Comparison of ENCODE assay signal across 1 cellular context in the genomic region with DNA sequence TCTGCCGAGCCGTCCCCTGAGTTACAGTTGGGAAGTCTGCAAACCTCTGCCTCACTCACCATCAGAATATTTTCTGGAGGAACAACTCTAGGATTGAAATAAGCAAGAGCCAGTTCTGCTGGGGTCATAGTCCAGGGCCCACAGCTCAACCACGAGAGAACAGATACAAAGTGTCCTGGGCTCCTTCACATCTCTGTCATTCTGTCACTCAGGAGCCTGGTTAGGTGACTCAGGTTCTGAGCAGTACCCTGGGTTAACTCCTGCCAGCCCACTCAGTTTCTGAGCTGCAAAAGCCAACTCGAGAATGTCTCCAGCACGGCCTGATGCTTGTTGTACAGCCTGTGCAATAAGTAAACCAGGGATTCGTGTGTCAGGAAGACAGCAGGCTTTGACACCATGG.
TF ChIP-seq lines count a peak whose summit lies in the region.

No MANE protein-coding gene starts in this region.

TF ChIP-seq in GM23338, 12 proteins besides CTCF, POLR2A, EP300 and RAD21 (continued from another document):
- TF ChIP-seq, protein P1, sequence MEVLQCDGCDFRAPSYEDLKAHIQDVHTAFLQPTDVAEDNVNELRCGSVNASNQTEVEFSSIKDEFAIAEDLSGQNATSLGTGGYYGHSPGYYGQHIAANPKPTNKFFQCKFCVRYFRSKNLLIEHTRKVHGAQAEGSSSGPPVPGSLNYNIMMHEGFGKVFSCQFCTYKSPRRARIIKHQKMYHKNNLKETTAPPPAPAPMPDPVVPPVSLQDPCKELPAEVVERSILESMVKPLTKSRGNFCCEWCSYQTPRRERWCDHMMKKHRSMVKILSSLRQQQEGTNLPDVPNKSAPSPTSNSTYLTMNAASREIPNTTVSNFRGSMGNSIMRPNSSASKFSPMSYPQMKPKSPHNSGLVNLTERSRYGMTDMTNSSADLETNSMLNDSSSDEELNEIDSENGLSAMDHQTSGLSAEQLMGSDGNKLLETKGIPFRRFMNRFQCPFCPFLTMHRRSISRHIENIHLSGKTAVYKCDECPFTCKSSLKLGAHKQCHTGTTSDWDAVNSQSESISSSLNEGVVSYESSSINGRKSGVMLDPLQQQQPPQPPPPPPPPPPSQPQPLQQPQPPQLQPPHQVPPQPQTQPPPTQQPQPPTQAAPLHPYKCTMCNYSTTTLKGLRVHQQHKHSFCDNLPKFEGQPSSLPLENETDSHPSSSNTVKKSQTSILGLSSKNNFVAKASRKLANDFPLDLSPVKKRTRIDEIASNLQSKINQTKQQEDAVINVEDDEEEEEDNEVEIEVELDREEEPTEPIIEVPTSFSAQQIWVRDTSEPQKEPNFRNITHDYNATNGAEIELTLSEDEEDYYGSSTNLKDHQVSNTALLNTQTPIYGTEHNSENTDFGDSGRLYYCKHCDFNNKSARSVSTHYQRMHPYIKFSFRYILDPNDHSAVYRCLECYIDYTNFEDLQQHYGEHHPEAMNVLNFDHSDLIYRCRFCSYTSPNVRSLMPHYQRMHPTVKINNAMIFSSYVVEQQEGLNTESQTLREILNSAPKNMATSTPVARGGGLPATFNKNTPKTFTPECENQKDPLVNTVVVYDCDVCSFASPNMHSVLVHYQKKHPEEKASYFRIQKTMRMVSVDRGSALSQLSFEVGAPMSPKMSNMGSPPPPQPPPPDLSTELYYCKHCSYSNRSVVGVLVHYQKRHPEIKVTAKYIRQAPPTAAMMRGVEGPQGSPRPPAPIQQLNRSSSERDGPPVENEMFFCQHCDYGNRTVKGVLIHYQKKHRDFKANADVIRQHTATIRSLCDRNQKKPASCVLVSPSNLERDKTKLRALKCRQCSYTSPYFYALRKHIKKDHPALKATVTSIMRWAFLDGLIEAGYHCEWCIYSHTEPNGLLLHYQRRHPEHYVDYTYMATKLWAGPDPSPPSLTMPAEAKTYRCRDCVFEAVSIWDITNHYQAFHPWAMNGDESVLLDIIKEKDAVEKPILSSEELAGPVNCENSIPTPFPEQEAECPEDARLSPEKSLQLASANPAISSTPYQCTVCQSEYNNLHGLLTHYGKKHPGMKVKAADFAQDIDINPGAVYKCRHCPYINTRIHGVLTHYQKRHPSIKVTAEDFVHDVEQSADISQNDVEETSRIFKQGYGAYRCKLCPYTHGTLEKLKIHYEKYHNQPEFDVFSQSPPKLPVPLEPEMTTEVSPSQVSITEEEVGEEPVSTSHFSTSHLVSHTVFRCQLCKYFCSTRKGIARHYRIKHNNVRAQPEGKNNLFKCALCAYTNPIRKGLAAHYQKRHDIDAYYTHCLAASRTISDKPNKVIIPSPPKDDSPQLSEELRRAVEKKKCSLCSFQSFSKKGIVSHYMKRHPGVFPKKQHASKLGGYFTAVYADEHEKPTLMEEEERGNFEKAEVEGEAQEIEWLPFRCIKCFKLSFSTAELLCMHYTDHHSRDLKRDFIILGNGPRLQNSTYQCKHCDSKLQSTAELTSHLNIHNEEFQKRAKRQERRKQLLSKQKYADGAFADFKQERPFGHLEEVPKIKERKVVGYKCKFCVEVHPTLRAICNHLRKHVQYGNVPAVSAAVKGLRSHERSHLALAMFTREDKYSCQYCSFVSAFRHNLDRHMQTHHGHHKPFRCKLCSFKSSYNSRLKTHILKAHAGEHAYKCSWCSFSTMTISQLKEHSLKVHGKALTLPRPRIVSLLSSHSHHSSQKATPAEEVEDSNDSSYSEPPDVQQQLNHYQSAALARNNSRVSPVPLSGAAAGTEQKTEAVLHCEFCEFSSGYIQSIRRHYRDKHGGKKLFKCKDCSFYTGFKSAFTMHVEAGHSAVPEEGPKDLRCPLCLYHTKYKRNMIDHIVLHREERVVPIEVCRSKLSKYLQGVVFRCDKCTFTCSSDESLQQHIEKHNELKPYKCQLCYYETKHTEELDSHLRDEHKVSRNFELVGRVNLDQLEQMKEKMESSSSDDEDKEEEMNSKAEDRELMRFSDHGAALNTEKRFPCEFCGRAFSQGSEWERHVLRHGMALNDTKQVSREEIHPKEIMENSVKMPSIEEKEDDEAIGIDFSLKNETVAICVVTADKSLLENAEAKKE (CRISPR knock-in tag; IDR thresholded peaks at IDR 0.05), result no peak
- TF ChIP-seq JUNB (IDR thresholded peaks at IDR 0.05; ENCODE audit: unreplicated experiment) (no peak), NANOG (IDR thresholded peaks at IDR 0.05; ENCODE audit: borderline replicate concordance) (no peak)
- TF ChIP-seq, protein P2, sequence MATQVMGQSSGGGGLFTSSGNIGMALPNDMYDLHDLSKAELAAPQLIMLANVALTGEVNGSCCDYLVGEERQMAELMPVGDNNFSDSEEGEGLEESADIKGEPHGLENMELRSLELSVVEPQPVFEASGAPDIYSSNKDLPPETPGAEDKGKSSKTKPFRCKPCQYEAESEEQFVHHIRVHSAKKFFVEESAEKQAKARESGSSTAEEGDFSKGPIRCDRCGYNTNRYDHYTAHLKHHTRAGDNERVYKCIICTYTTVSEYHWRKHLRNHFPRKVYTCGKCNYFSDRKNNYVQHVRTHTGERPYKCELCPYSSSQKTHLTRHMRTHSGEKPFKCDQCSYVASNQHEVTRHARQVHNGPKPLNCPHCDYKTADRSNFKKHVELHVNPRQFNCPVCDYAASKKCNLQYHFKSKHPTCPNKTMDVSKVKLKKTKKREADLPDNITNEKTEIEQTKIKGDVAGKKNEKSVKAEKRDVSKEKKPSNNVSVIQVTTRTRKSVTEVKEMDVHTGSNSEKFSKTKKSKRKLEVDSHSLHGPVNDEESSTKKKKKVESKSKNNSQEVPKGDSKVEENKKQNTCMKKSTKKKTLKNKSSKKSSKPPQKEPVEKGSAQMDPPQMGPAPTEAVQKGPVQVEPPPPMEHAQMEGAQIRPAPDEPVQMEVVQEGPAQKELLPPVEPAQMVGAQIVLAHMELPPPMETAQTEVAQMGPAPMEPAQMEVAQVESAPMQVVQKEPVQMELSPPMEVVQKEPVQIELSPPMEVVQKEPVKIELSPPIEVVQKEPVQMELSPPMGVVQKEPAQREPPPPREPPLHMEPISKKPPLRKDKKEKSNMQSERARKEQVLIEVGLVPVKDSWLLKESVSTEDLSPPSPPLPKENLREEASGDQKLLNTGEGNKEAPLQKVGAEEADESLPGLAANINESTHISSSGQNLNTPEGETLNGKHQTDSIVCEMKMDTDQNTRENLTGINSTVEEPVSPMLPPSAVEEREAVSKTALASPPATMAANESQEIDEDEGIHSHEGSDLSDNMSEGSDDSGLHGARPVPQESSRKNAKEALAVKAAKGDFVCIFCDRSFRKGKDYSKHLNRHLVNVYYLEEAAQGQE (IDR thresholded peaks at IDR 0.05; ENCODE audit: unreplicated experiment), result no peak
TF ChIP-seq in GM23338: peak in this region for 0.
